In genomic region chr11:18791175-18792065, GRCh38 we compare ENCODE assay signal across 11 cellular contexts. TPM values are rescaled to one million over a fixed set of nuclear protein-coding genes. Genes with fewer than 3 reads are reported as not detected.
DNase-seq lines count a peak whose midpoint lies in the region; ATAC-seq and TF ChIP-seq lines count a peak whose summit lies in the region.
"Had no signal": no experiment of that assay in that cellular context is flagged by ENCODE, and none has a peak within 500 bp of the region (broad histone marks: within the 10 kb centered on the region; RNA-seq: fewer than 3 reads in every experiment).

Gene PTPN5, minus strand, starts transcription at chr11:18791798. Its CDS starts 19,840 bp downstream, at chr11:18771958.

- H3K4me3 Mint-ChIP-seq in activated CD4-positive, alpha-beta T cell treated with anti-CD3 and anti-CD28 coated beads, Interleukin-2, amount 10 ng/mL, durations not matched to agents 24 days and 14 days = peak within 1 kb of the TSS; percentile 4
- no peak within 1 kb of the TSS for H3K4me3 Mint-ChIP-seq in activated CD4-positive, alpha-beta T cell treated with anti-CD3 and anti-CD28 coated beads for 36 hours
- no peak within 1 kb of the TSS for H3K4me3 Mint-ChIP-seq in activated T-helper 2 cell treated with anti-CD3 and anti-CD28 coated beads, Interferon-gamma antibody, Interleukin-2, Interleukin-4, amounts not matched to agents 10 μg/mL and 5 μg/mL and 100 μg/mL, durations not matched to agents 14 hours and 24 hours and 36 hours (ENCODE audit: low read depth)
- H3K4me3 Mint-ChIP-seq: activated naive CD4-positive, alpha-beta T cell treated with anti-CD3 and anti-CD28 coated beads, Interleukin-2, amount 10 ng/mL, durations not matched to agents 7 days and 5 days had no signal

- no peak within 1 kb of the TSS for H3K27ac Mint-ChIP-seq in activated CD4-positive, alpha-beta T cell treated with anti-CD3 and anti-CD28 coated beads, Interleukin-2, amount 10 ng/mL, durations not matched to agents 24 days and 14 days
- no peak within 1 kb of the TSS for H3K27ac Mint-ChIP-seq in activated CD4-positive, alpha-beta T cell treated with anti-CD3 and anti-CD28 coated beads for 36 hours
- no peak within 1 kb of the TSS for H3K27ac Mint-ChIP-seq in activated T-helper 2 cell treated with anti-CD3 and anti-CD28 coated beads, Interferon-gamma antibody, Interleukin-2, Interleukin-4, amounts not matched to agents 10 μg/mL and 5 μg/mL and 100 μg/mL, durations not matched to agents 14 hours and 24 hours and 36 hours
- H3K27ac Mint-ChIP-seq: activated naive CD4-positive, alpha-beta T cell treated with anti-CD3 and anti-CD28 coated beads, Interleukin-2, amount 10 ng/mL, durations not matched to agents 7 days and 5 days had no signal

- WGBS in body of pancreas, 2 donors = 3% methylated on average over 99 of the region's 105 CpGs; no CpG with 5 or more reads in 1 of the 2 donors

- no peaks in the 10 kb centered on the region for H3K4me1 Mint-ChIP-seq in activated CD4-positive, alpha-beta T cell treated with anti-CD3 and anti-CD28 coated beads, Interleukin-2, amount 10 ng/mL, durations not matched to agents 24 days and 14 days
- H3K4me1 Mint-ChIP-seq in activated CD4-positive, alpha-beta T cell treated with anti-CD3 and anti-CD28 coated beads for 36 hours = peaks cover 2% of the 10 kb centered on the region
- no peaks in the 10 kb centered on the region for H3K4me1 Mint-ChIP-seq in activated T-helper 2 cell treated with anti-CD3 and anti-CD28 coated beads, Interferon-gamma antibody, Interleukin-2, Interleukin-4, amounts not matched to agents 10 μg/mL and 5 μg/mL and 100 μg/mL, durations not matched to agents 14 hours and 24 hours and 36 hours (ENCODE audit: low read depth)
- H3K4me1 Mint-ChIP-seq: activated naive CD4-positive, alpha-beta T cell treated with anti-CD3 and anti-CD28 coated beads, Interleukin-2, amount 10 ng/mL, durations not matched to agents 7 days and 5 days had no signal

- H3K27me3 Mint-ChIP-seq in activated CD4-positive, alpha-beta T cell treated with anti-CD3 and anti-CD28 coated beads, Interleukin-2, amount 10 ng/mL, durations not matched to agents 24 days and 14 days = peaks cover 69% of the 10 kb centered on the region
- H3K27me3 Mint-ChIP-seq in activated CD4-positive, alpha-beta T cell treated with anti-CD3 and anti-CD28 coated beads for 36 hours = peaks cover 50% of the 10 kb centered on the region
- peaks cover 72% of the 10 kb centered on the region for H3K27me3 Mint-ChIP-seq in activated T-helper 2 cell treated with anti-CD3 and anti-CD28 coated beads, Interferon-gamma antibody, Interleukin-2, Interleukin-4, amounts not matched to agents 10 μg/mL and 5 μg/mL and 100 μg/mL, durations not matched to agents 14 hours and 24 hours and 36 hours (ENCODE audit: low read depth)

- DNase-seq in activated CD4-positive, alpha-beta T cell treated with anti-CD3 and anti-CD28 coated beads, Interleukin-2, amount 10 ng/mL, durations not matched to agents 24 days and 14 days = no peak
- no peak for DNase-seq in activated CD4-positive, alpha-beta T cell treated with anti-CD3 and anti-CD28 coated beads for 36 hours
- DNase-seq in body of pancreas = no peak
- no peak for DNase-seq in left lung
- DNase-seq in activated T-helper 2 cell treated with anti-CD3 and anti-CD28 coated beads, Interferon-gamma antibody, Interleukin-2, Interleukin-4, amounts not matched to agents 10 μg/mL and 5 μg/mL and 100 μg/mL, durations not matched to agents 14 hours and 24 hours and 36 hours (ENCODE audit: low spot score) = no peak
- DNase-seq in NCI-H1694 (lab: John Stamatoyannopoulos, UW) = no peak
- DNase-seq: activated naive CD4-positive, alpha-beta T cell treated with anti-CD3 and anti-CD28 coated beads, Interleukin-2, amount 10 ng/mL, durations not matched to agents 7 days and 5 days had no signal

- ATAC-seq in activated CD4-positive, alpha-beta T cell treated with anti-CD3 and anti-CD28 coated beads for 36 hours = no peak
- ATAC-seq in body of pancreas (peak; percentile 4), left lung (no peak), HG02938 (IDR thresholded peaks at IDR 0.05; ENCODE audit: unreplicated experiment) (no peak)

- CTCF ChIA-PET in activated CD4-positive, alpha-beta T cell treated with anti-CD3 and anti-CD28 coated beads for 36 hours (lab: Charles Lee) = interaction anchor here (0.6 to 1.5 kb wide), 3 partner anchors 12 to 1002 kb away, joined by 4 read pairs; no protein-coding TSS in a partner anchor

- TF ChIP-seq CTCF in body of pancreas (IDR thresholded peaks at IDR 0.05) (no peak), left lung (IDR thresholded peaks at IDR 0.05) (no peak)

- POLR2A ChIA-PET in activated CD4-positive, alpha-beta T cell treated with anti-CD3 and anti-CD28 coated beads for 36 hours (lab: Charles Lee) = no interaction called here

- no peak within 1 kb of the TSS for H3K27ac ChIP-seq in body of pancreas
- H3K27ac ChIP-seq in left lung = no peak within 1 kb of the TSS
- no peak within 1 kb of the TSS for H3K27ac ChIP-seq in subcutaneous abdominal adipose tissue (ENCODE audit: low read depth, low read length)
- H3K27ac ChIP-seq: HL-60 had no signal

- no peak within 1 kb of the TSS for H3K9ac ChIP-seq in subcutaneous abdominal adipose tissue (ENCODE audit: low read length in 5 of 5)

- peak within 1 kb of the TSS in 1 of 2 donors; percentile 5 for H3K4me3 ChIP-seq in body of pancreas
- H3K4me3 ChIP-seq in left lung = peak within 1 kb of the TSS; percentile 24 to 29
- peak within 1 kb of the TSS in 4 of 5 donors; percentile 11 to 44 (median 36) for H3K4me3 ChIP-seq in subcutaneous abdominal adipose tissue (ENCODE audit: low read depth in 1 of 5, low read length in 5 of 5)

- H3K36me3 ChIP-seq in body of pancreas (replicated peaks in 1 of 2; ENCODE audit: insufficient read depth in 1 of 2, low read depth in 2 of 2) (no peaks in the 10 kb centered on the region), left lung (no peaks in the 10 kb centered on the region), subcutaneous abdominal adipose tissue (ENCODE audit: control insufficient read depth in 5 of 5, insufficient read depth in 5 of 5, low read length in 5 of 5) (no peaks in the 10 kb centered on the region)

- H3K9me3 Mint-ChIP-seq in activated CD4-positive, alpha-beta T cell treated with anti-CD3 and anti-CD28 coated beads, Interleukin-2, amount 10 ng/mL, durations not matched to agents 24 days and 14 days = no peaks in the 10 kb centered on the region
- H3K9me3 Mint-ChIP-seq in activated CD4-positive, alpha-beta T cell treated with anti-CD3 and anti-CD28 coated beads for 36 hours (ENCODE audit: low read depth) = no peaks in the 10 kb centered on the region
- H3K9me3 Mint-ChIP-seq in activated T-helper 2 cell treated with anti-CD3 and anti-CD28 coated beads, Interferon-gamma antibody, Interleukin-2, Interleukin-4, amounts not matched to agents 10 μg/mL and 5 μg/mL and 100 μg/mL, durations not matched to agents 14 hours and 24 hours and 36 hours = no peaks in the 10 kb centered on the region
- H3K9me3 Mint-ChIP-seq: activated naive CD4-positive, alpha-beta T cell treated with anti-CD3 and anti-CD28 coated beads, Interleukin-2, amount 10 ng/mL, durations not matched to agents 7 days and 5 days had no signal

- no peak for TF ChIP-seq POLR2A in body of pancreas (IDR thresholded peaks at IDR 0.05)

- no peaks in the 10 kb centered on the region for H3K9me3 ChIP-seq in body of pancreas
- H3K9me3 ChIP-seq in left lung = no peaks in the 10 kb centered on the region
- no peaks in the 10 kb centered on the region for H3K9me3 ChIP-seq in subcutaneous abdominal adipose tissue (ENCODE audit: control insufficient read depth in 5 of 5, low read length in 5 of 5)

- H3K36me3 Mint-ChIP-seq in activated CD4-positive, alpha-beta T cell treated with anti-CD3 and anti-CD28 coated beads, Interleukin-2, amount 10 ng/mL, durations not matched to agents 24 days and 14 days (ENCODE audit: low read depth) = no peaks in the 10 kb centered on the region
- H3K36me3 Mint-ChIP-seq in activated CD4-positive, alpha-beta T cell treated with anti-CD3 and anti-CD28 coated beads for 36 hours (ENCODE audit: low read depth) = no peaks in the 10 kb centered on the region
- no peaks in the 10 kb centered on the region for H3K36me3 Mint-ChIP-seq in activated T-helper 2 cell treated with anti-CD3 and anti-CD28 coated beads, Interferon-gamma antibody, Interleukin-2, Interleukin-4, amounts not matched to agents 10 μg/mL and 5 μg/mL and 100 μg/mL, durations not matched to agents 14 hours and 24 hours and 36 hours (ENCODE audit: low read depth)
- H3K36me3 Mint-ChIP-seq: activated naive CD4-positive, alpha-beta T cell treated with anti-CD3 and anti-CD28 coated beads, Interleukin-2, amount 10 ng/mL, durations not matched to agents 7 days and 5 days had no signal

- H3K27me3 ChIP-seq in body of pancreas (peaks cover 0 to 17% of the 10 kb centered on the region in 2 donors), left lung (peaks cover 27 to 72% of the 10 kb centered on the region in 2 donors), subcutaneous abdominal adipose tissue (ENCODE audit: control insufficient read depth in 5 of 5, insufficient read depth in 4 of 5, low read length in 5 of 5) (peaks cover 11 to 41% (median 33%) of the 10 kb centered on the region in 5 donors)

- intact Hi-C loops in activated CD4-positive, alpha-beta T cell treated with anti-CD3 and anti-CD28 coated beads, Interleukin-2, amount 10 ng/mL, durations not matched to agents 24 days and 14 days (cut with micrococcal nuclease) = no loop called here
- intact Hi-C loops in activated CD4-positive, alpha-beta T cell treated with anti-CD3 and anti-CD28 coated beads for 36 hours (cut with DNase I, micrococcal nuclease) = no loop called here
- intact Hi-C loops in body of pancreas (cut with DNase I) (no loop called here), left lung (cut with DNase I) (no loop called here)
- intact Hi-C loops in activated T-helper 2 cell treated with anti-CD3 and anti-CD28 coated beads, Interferon-gamma antibody, Interleukin-2, Interleukin-4, amounts not matched to agents 10 μg/mL and 5 μg/mL and 100 μg/mL, durations not matched to agents 14 hours and 24 hours and 36 hours (cut with micrococcal nuclease) = no loop called here

- peaks cover 25% of the 10 kb centered on the region for H3K4me1 ChIP-seq in body of pancreas
- peaks cover 5 to 10% of the 10 kb centered on the region in 2 donors for H3K4me1 ChIP-seq in left lung
- H3K4me1 ChIP-seq in subcutaneous abdominal adipose tissue (ENCODE audit: control insufficient read depth in 5 of 5, insufficient read depth in 5 of 5, low read length in 5 of 5) = peaks cover 0 to 14% (median 13%) of the 10 kb centered on the region in 5 donors

RNA-seq across cellular contexts. Expression of gene PTPN5, which starts in this region (rescaled TPM):
- total RNA-seq in activated CD4-positive, alpha-beta T cell treated with anti-CD3 and anti-CD28 coated beads, Interleukin-2, amount 10 ng/mL, durations not matched to agents 24 days and 14 days = not detected in 2 replicates
- not detected for total RNA-seq in activated CD4-positive, alpha-beta T cell treated with anti-CD3 and anti-CD28 coated beads for 36 hours
- under 1 TPM in 1 of 2 donors, not detected in 1; 0.26 TPM for total RNA-seq in body of pancreas
- total RNA-seq in left lung = under 1 TPM in 1 of 2 donors, not detected in 1; 0.13 TPM
- total RNA-seq in activated T-helper 2 cell treated with anti-CD3 and anti-CD28 coated beads, Interferon-gamma antibody, Interleukin-2, Interleukin-4, amounts not matched to agents 10 μg/mL and 5 μg/mL and 100 μg/mL, durations not matched to agents 14 hours and 24 hours and 36 hours = not detected in 2 replicates
- total RNA-seq: RPMI7951 had no signal

Comparison
In these comparisons a context has a peak if more than half of its experiments do, and no peak if none do; other contexts are left out.
1. Peak in ATAC-seq in body of pancreas; RNA of the gene not detected or under 1 TPM.